8 cellular contexts compared by ENCODE assay signal in the genomic region with DNA sequence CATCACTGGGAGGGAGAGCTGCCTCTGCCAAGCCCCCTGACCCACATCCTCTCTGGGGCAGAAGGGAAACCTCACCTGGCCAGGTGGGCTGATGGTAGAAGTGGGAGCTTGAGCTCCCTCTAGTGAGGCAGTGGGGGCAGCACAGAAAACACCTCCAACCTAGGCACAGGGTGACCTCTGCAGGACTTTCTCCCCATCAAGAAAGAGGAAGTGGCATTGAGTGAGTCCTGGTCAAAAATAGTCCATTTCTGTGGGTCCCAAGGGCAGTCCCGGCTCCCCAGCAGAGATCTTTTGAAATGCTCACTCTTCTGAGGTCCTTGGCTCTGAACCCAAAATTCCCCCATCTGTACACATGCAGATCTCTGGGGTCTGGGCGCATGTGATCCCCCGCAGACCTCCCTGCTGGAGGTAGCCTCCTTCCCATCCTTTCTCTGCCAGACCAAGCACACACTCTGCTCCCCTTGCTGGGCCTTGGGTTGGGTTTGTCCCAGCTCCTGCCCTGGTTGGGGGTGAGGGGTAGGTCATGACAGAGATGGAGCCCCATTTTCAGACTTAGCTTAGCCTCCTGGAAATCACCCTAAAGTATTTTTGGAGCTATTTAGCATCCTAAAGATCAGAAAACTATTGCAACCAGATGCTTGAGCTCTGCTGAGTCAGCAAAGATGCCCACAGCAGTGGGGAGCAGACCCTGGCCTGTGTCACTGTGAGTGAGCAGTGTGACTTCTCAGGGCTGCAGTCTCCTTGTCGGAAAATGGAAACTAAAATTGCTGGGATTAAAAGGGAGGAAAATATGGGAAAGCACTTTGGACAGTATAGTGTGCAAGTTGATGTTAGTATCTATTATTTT. TPM values are rescaled to one million over a fixed set of nuclear protein-coding genes. Genes with fewer than 3 reads are reported as not detected.
DNase-seq lines count a peak whose midpoint lies in the region; ATAC-seq and TF ChIP-seq lines count a peak whose summit lies in the region.

No MANE protein-coding gene starts in this region.

- H3K27me3 Mint-ChIP-seq in CD8-positive, alpha-beta memory T cell: peaks cover 0 to 5% of the 10 kb centered on the region in 2 donors

- H3K36me3 Mint-ChIP-seq in CD8-positive, alpha-beta memory T cell: no peaks in the 10 kb centered on the region

- H3K27me3 ChIP-seq in CD8-positive, alpha-beta memory T cell (ENCODE audit: insufficient read depth, low read length, poor library complexity, severe bottlenecking): no peaks in the 10 kb centered on the region
- H3K27me3 ChIP-seq in IMR-90 (ENCODE audit: control insufficient read depth, insufficient read depth, low read length): no peaks in the 10 kb centered on the region

- H3K27ac ChIP-seq in CD8-positive, alpha-beta memory T cell (ENCODE audit: low read depth, low read length): no peak overlapping the region
- H3K27ac ChIP-seq in IMR-90 (ENCODE audit: insufficient read depth, low read length): no peak overlapping the region

- no peaks in the 10 kb centered on the region for H4K20me1 ChIP-seq in IMR-90 (ENCODE audit: insufficient read depth, low read length)

- 67% methylated on average over 1 of the region's 4 CpGs; no CpG with 5 or more reads in 1 of the 2 experiments for WGBS in IMR-90 (ENCODE audit: extremely low coverage in 2 of 2, insufficient read length in 1 of 2), 2 experiments

- no peaks in the 10 kb centered on the region for H3K9me3 ChIP-seq in CD8-positive, alpha-beta memory T cell (ENCODE audit: low read length)
- no peaks in the 10 kb centered on the region for H3K9me3 ChIP-seq in IMR-90 (ENCODE audit: control insufficient read depth, insufficient read depth, low read length)

- no peak overlapping the region for H2BK120ac ChIP-seq in IMR-90 (ENCODE audit: low read depth, low read length)

- no peak overlapping the region for H3K4ac ChIP-seq in IMR-90 (ENCODE audit: low read depth, low read length)

- no peak overlapping the region for H4K8ac ChIP-seq in IMR-90 (ENCODE audit: low read depth in 2 of 2, low read length in 2 of 2)

- H3K4me2 ChIP-seq in IMR-90 (ENCODE audit: low read depth, low read length): no peak overlapping the region

- intact Hi-C loops in IMR-90 (cut with micrococcal nuclease): no loop called here

- POLR2A ChIA-PET in CD8-positive, alpha-beta memory T cell (lab: Charles Lee): interaction anchor here (0.6 to 1.9 kb wide), 7 partner anchors 36 to 113 kb away, joined by 3 to 12 read pairs (median 6); a partner anchor contains a TSS
- POLR2A ChIA-PET in IMR-90 (lab: Charles Lee; ENCODE audit: unreplicated experiment): no interaction called here

- no peak overlapping the region for H2AFZ ChIP-seq in IMR-90 (replicated peaks; ENCODE audit: low read length, poor library complexity)

- H3K23ac ChIP-seq in IMR-90 (ENCODE audit: low read depth, low read length): no peak overlapping the region

- peak overlapping the region in 2 of 7 donors; percentile 29 to 48 for H3K4me3 Mint-ChIP-seq in CD8-positive, alpha-beta memory T cell

- no TSS peak for BruUV-seq in IMR-90 (replicated peaks; lab: Mats Ljungman, UMichigan)

- H3K27ac Mint-ChIP-seq in CD8-positive, alpha-beta memory T cell: peak overlapping the region; percentile 60 to 94 (median 62)

- no peak overlapping the region for H3K14ac ChIP-seq in IMR-90 (replicated peaks; ENCODE audit: low read depth, low read length)

- H2AK5ac ChIP-seq in IMR-90 (ENCODE audit: low read depth, low read length): no peak overlapping the region

- peaks cover 47% of the 10 kb centered on the region for H3K4me1 ChIP-seq in CD8-positive, alpha-beta memory T cell (ENCODE audit: insufficient read depth, low read length)
- H3K4me1 ChIP-seq in IMR-90 (ENCODE audit: control insufficient read depth, insufficient read depth, low read length): no peaks in the 10 kb centered on the region

- in situ Hi-C loops in IMR-90 (cut with MboI; ENCODE audit: low sequenced_read_pairs): no loop called here

- no peaks in the 10 kb centered on the region for H3K9me3 Mint-ChIP-seq in CD8-positive, alpha-beta memory T cell

- no peak overlapping the region for H4K91ac ChIP-seq in IMR-90 (ENCODE audit: insufficient read depth, low read depth, low read length)

- H3K4me1 Mint-ChIP-seq in CD8-positive, alpha-beta memory T cell: peaks cover 36 to 40% (median 40%) of the 10 kb centered on the region in 3 donors

- no peak overlapping the region for H4K5ac ChIP-seq in IMR-90 (ENCODE audit: low read depth, low read length)

- H2BK20ac ChIP-seq in IMR-90 (ENCODE audit: low read depth, low read length): no peak overlapping the region

- no peak overlapping the region for H3K9ac ChIP-seq in IMR-90 (ENCODE audit: low read depth, low read length)

- no peaks in the 10 kb centered on the region for H3K36me3 ChIP-seq in CD8-positive, alpha-beta memory T cell (ENCODE audit: insufficient read depth, low read length)
- no peaks in the 10 kb centered on the region for H3K36me3 ChIP-seq in IMR-90 (ENCODE audit: control insufficient read depth, insufficient read depth, low read length)

- TF ChIP-seq RAD21 in IMR-90 (IDR thresholded peaks at IDR 0.05; ENCODE audit: low read length): no peak

- H3K18ac ChIP-seq in IMR-90 (ENCODE audit: low read depth, low read length): no peak overlapping the region

- dilution Hi-C loops in IMR-90 (cut with HindIII; ENCODE audit: low sequenced_read_pairs, unreplicated experiment): no loop called here

- ATAC-seq in GM21447 (IDR thresholded peaks at IDR 0.05; ENCODE audit: unreplicated experiment) (peak; percentile 95), IMR-90 (ENCODE audit: low read depth) (no peak)

- no peak for TF ChIP-seq POLR2A in IMR-90 (IDR thresholded peaks at IDR 0.05; ENCODE audit: low read depth, low read length)

- no peak overlapping the region for H2AK9ac ChIP-seq in IMR-90 (replicated peaks; ENCODE audit: low read depth, low read length, poor library complexity)

- peak; percentile 43 to 81 (median 66) for DNase-seq in CD8-positive, alpha-beta memory T cell
- DNase-seq in IMR-90: no peak
- DNase-seq in activated CD4-positive, alpha-beta T cell treated with anti-CD3 and anti-CD28 coated beads, Interleukin-2, amount 50 U/mL, for 4 hours: peak; percentile 61 to 66
- no peak for DNase-seq in fibroblast of villous mesenchyme (ENCODE audit: low read depth)
- peak; percentile 32 to 52 (median 43) for DNase-seq in stimulated activated CD4-positive, alpha-beta T cell treated with anti-CD3 and anti-CD28 coated beads, TNF-alpha, amount 100 ng/mL, for 48 hours (ENCODE audit: low read depth in 3 of 3)
- no peak for DNase-seq in D341Med (ENCODE audit: low spot score)
- DNase-seq in AG08395 (ENCODE audit: low spot score): no peak

- H2BK5ac ChIP-seq in IMR-90 (ENCODE audit: low read depth, low read length, poor library complexity, severe bottlenecking): no peak overlapping the region

- no peaks in the 10 kb centered on the region for H3K9me1 ChIP-seq in IMR-90 (ENCODE audit: insufficient read depth, low read length)

- H3K4me3 ChIP-seq in CD8-positive, alpha-beta memory T cell (ENCODE audit: low read length): no peak overlapping the region
- H3K4me3 ChIP-seq in IMR-90 (ENCODE audit: insufficient read depth, low read depth, low read length) (no peak overlapping the region), fibroblast of villous mesenchyme (ENCODE audit: low read depth, low read length) (no peak overlapping the region)

- H3K56ac ChIP-seq in IMR-90 (ENCODE audit: extremely low read depth, insufficient read depth, low read length): no peak overlapping the region

- H3K79me1 ChIP-seq in IMR-90 (ENCODE audit: low read depth in 1 of 2, low read length in 2 of 2): no peaks in the 10 kb centered on the region

- TF ChIP-seq CTCF in IMR-90 (conservative IDR thresholded peaks at IDR 0.05; ENCODE audit: low read depth, low read length) (no peak), fibroblast of villous mesenchyme (IDR thresholded peaks at IDR 0.05; ENCODE audit: insufficient read depth, low read depth, low read length) (peak; percentile 19)

- no peak overlapping the region for H2BK15ac ChIP-seq in IMR-90 (ENCODE audit: low read depth, low read length)

- CTCF ChIA-PET in CD8-positive, alpha-beta memory T cell (lab: Charles Lee): interaction anchor here (0.6 to 8.4 kb wide), 34 partner anchors 9 to 238 kb away, joined by 3 to 172 read pairs (median 7); a partner anchor contains a TSS
- CTCF ChIA-PET in IMR-90 (lab: Yijun Ruan, JAX): no interaction called here

TF ChIP-seq in IMR-90, 13 proteins besides CTCF, POLR2A, EP300 and RAD21:
- peak; percentile 95 for TF ChIP-seq MAFK (IDR thresholded peaks at IDR 0.05; ENCODE audit: low read depth, low read length)
- TF ChIP-seq FOS (IDR thresholded peaks at IDR 0.05; ENCODE audit: low read depth, low read length): no peak

RNA-seq across cellular contexts. Expression of a gene that starts 41.6 kb away (rescaled TPM):
- 100 to 1,000 TPM; 219 to 224 TPM for total RNA-seq in CD8-positive, alpha-beta memory T cell
- 288 TPM for polyA plus RNA-seq in CD8-positive, alpha-beta memory T cell
- total RNA-seq in IMR-90 (2012; rRNA removed): not detected in 2 replicates
- not detected in 2 replicates for polyA plus RNA-seq in IMR-90 (2012; rRNA removed)
- not detected in 2 replicates for polyA plus RNA-seq in IMR-90 (2012; cell fraction: cytosol; rRNA removed)
- polyA plus RNA-seq in IMR-90 (2012; cell fraction: nucleus; rRNA removed; ENCODE audit: low replicate concordance): not detected in 2 replicates
- not detected in 2 replicates for total RNA-seq in fibroblast of villous mesenchyme

RNA-seq across cellular contexts. Expression of a gene that starts 50.0 kb away (rescaled TPM):
- not detected for total RNA-seq in CD8-positive, alpha-beta memory T cell
- polyA plus RNA-seq in CD8-positive, alpha-beta memory T cell: not detected
- not detected in 2 replicates for total RNA-seq in IMR-90 (2012; rRNA removed)
- polyA plus RNA-seq in IMR-90 (2012; rRNA removed): not detected in 2 replicates
- not detected in 2 replicates for polyA plus RNA-seq in IMR-90 (2012; cell fraction: cytosol; rRNA removed)
- polyA plus RNA-seq in IMR-90 (2012; cell fraction: nucleus; rRNA removed; ENCODE audit: low replicate concordance): not detected in 2 replicates
- total RNA-seq in fibroblast of villous mesenchyme: under 0.01 TPM in 1 of 2 replicates, not detected in the other

Comparison
In these comparisons a context has a peak if more than half of its experiments do, and no peak if none do; other contexts are left out.
1. DNase-seq: peak in CD8-positive, alpha-beta memory T cell (5 of 5), activated CD4-positive, alpha-beta T cell treated with anti-CD3 and anti-CD28 coated beads, Interleukin-2, amount 50 U/mL, for 4 hours (2 of 2) and stimulated activated CD4-positive, alpha-beta T cell treated with anti-CD3 and anti-CD28 coated beads, TNF-alpha, amount 100 ng/mL, for 48 hours (3 of 3); none in IMR-90 (single experiment), fibroblast of villous mesenchyme (single experiment), D341Med (single experiment) and AG08395 (single experiment).
2. RNA of a gene that starts 41.6 kb away (total RNA-seq): 219 to 224 TPM in CD8-positive, alpha-beta memory T cell; not detected in IMR-90 and not detected in fibroblast of villous mesenchyme; every median in the first group is over 100 times any median in the second.